In genomic region chr4:6783111-6783981, GRCh38 we compare ENCODE assay signal across 8 cellular contexts. TPM values are rescaled to one million over a fixed set of nuclear protein-coding genes. Genes with fewer than 3 reads are reported as not detected.
DNase-seq lines count a peak whose midpoint lies in the region; ATAC-seq and TF ChIP-seq lines count a peak whose summit lies in the region.

No MANE protein-coding gene starts in this region.

- peaks cover 0 to 60% (median 43%) of the 10 kb centered on the region in 12 donors for H3K4me1 ChIP-seq in heart left ventricle

- no peaks in the 10 kb centered on the region for H3K9me3 Mint-ChIP-seq in type B pancreatic cell

- no peaks in the 10 kb centered on the region for H3K9me3 ChIP-seq in heart left ventricle

- DNase-seq in NCI-H1048 (lab: John Stamatoyannopoulos, UW): peak; percentile 68
- peak; percentile 80 for DNase-seq in SW480 (ENCODE audit: low spot score)
- DNase-seq in heart left ventricle: peak; percentile 93 to 95 (median 94)
- DNase-seq in posterior cingulate gyrus: peak; percentile 85 to 99 (median 93)
- peak; percentile 94 for DNase-seq in type B pancreatic cell (ENCODE audit: extremely low spot score, unreplicated experiment)

- intact Hi-C loops in heart left ventricle (cut with DNase I) (loop anchor here in 8 of 10 donors (1.0 to 10.0 kb wide), 14 partner anchors 63 to 284 kb away; partner anchors contain the start of genes BLOC1S4 (in 5 of the 8), GRPEL1 (in 1 of the 8), TADA2B (in 1 of the 8) and TBC1D14 (in 1 of the 8)), posterior cingulate gyrus (cut with DNase I) (loop anchor here (2.0 to 10.0 kb wide), 3 partner anchors 63 to 281 kb away; partner anchors contain the start of gene GRPEL1)

- TF ChIP-seq CTCF in GM12874 (IDR thresholded peaks at IDR 0.05; ENCODE audit: insufficient read depth, low read depth, low read length) (peak; percentile 33; the same call in 1 of the 2 replicates), heart left ventricle (IDR thresholded peaks at IDR 0.05) (peak in 5 of 12 donors; percentile 24 to 53 (median 27)), type B pancreatic cell (conservative IDR thresholded peaks at IDR 0.05) (no peak)

- TF ChIP-seq POLR2A in heart left ventricle (IDR thresholded peaks at IDR 0.05): peak; percentile 73 to 85

- H3K36me3 Mint-ChIP-seq in type B pancreatic cell: peaks cover 14% of the 10 kb centered on the region

- H3K4me3 ChIP-seq in heart left ventricle: peak overlapping the region; percentile 76 to 100 (median 99)

- 1 to 2% (median 1%) methylated on average over 51 to 91 of the region's 91 CpGs for WGBS in adipose tissue, 3 donors
- WGBS in heart left ventricle, 4 donors: 1 to 3% (median 1%) methylated on average over 23 to 91 of the region's 91 CpGs

- H3K27me3 ChIP-seq in heart left ventricle: no peaks in the 10 kb centered on the region

- peak overlapping the region; percentile 96 for H3K27ac ChIP-seq in adipose tissue (ENCODE audit: low read depth, low read length)
- peak overlapping the region; percentile 96 to 100 (median 100) for H3K27ac ChIP-seq in heart left ventricle

- peak overlapping the region; percentile 91 for H3K4me3 Mint-ChIP-seq in type B pancreatic cell

- peaks cover 0 to 14% (median 0%) of the 10 kb centered on the region in 9 donors for H3K36me3 ChIP-seq in heart left ventricle

- H3K27me3 Mint-ChIP-seq in type B pancreatic cell: peaks cover 22% of the 10 kb centered on the region

- H3K4me1 Mint-ChIP-seq in type B pancreatic cell (ENCODE audit: unreplicated experiment): peaks cover 40% of the 10 kb centered on the region

- ATAC-seq in HG02571 (IDR thresholded peaks at IDR 0.05; ENCODE audit: unreplicated experiment) (peak; percentile 65), heart left ventricle (peak; percentile 79 to 90 (median 90))

- H3K27ac Mint-ChIP-seq in type B pancreatic cell: peak overlapping the region; percentile 81

RNA-seq across cellular contexts. Expression of gene KIAA0232, which starts 0.8 kb away (rescaled TPM):
- polyA plus RNA-seq in adipose tissue (1 to 10 TPM; 3.8 to 9.8 (median 6.7) TPM), heart left ventricle (10 to 100 TPM; 20.0 to 32.7 TPM)
- total RNA-seq in heart left ventricle (10 to 100 TPM; 57.3 to 78.4 (median 74.3) TPM), type B pancreatic cell (ENCODE audit: low replicate concordance) (33.9 and 35.9 TPM in 2 replicates)

Comparison
In these comparisons a context has a peak if more than half of its experiments do, and no peak if none do; other contexts are left out.
1. Peak in every context shown above with its lines: DNase-seq, ATAC-seq, H3K4me3 ChIP-seq and H3K27ac ChIP-seq.